ENCODE assay signal across 8 cellular contexts in genomic region chr5:68287631-68287975, GRCh38.
DNase-seq lines count a peak whose midpoint lies in the region; ATAC-seq and TF ChIP-seq lines count a peak whose summit lies in the region.

No MANE protein-coding gene starts in this region.

- H3K36me3 ChIP-seq in heart left ventricle = peaks cover 0 to 46% (median 28%) of the 10 kb centered on the region in 9 donors
- peaks cover 23% of the 10 kb centered on the region for H3K36me3 ChIP-seq in muscle layer of colon (ENCODE audit: insufficient read depth, low read length)
- H3K36me3 ChIP-seq in vagina = peaks cover 0 to 27% of the 10 kb centered on the region in 2 donors

- H3K27me3 ChIP-seq in heart left ventricle (no peaks in the 10 kb centered on the region), muscle layer of colon (ENCODE audit: control insufficient read depth in 1 of 2, insufficient read depth in 2 of 2, low read length in 2 of 2) (no peaks in the 10 kb centered on the region), vagina (no peaks in the 10 kb centered on the region)

- peaks cover 69% of the 10 kb centered on the region for H3K4me1 Mint-ChIP-seq in chondrocyte (ENCODE audit: low read depth)

- TF ChIP-seq POLR2A in heart left ventricle (IDR thresholded peaks at IDR 0.05) (no peak), vagina (IDR thresholded peaks at IDR 0.05) (no peak)

- H3K27me3 Mint-ChIP-seq in chondrocyte (ENCODE audit: low read depth) = no peaks in the 10 kb centered on the region

- no peaks in the 10 kb centered on the region for H3K9me3 Mint-ChIP-seq in chondrocyte (ENCODE audit: low read depth)

- peak overlapping the region; percentile 82 for H3K4me3 Mint-ChIP-seq in chondrocyte (ENCODE audit: unreplicated experiment)

- peaks cover 8 to 83% (median 54%) of the 10 kb centered on the region in 12 donors for H3K4me1 ChIP-seq in heart left ventricle
- peaks cover 92% of the 10 kb centered on the region for H3K4me1 ChIP-seq in muscle layer of colon (ENCODE audit: insufficient read depth, low read length)
- peaks cover 94% of the 10 kb centered on the region for H3K4me1 ChIP-seq in vagina

- TF ChIP-seq CTCF in heart left ventricle (IDR thresholded peaks at IDR 0.05) (no peak), chondrocyte (IDR thresholded peaks at IDR 0.05) (no peak), vagina (IDR thresholded peaks at IDR 0.05) (no peak)

- intact Hi-C loops in heart left ventricle (cut with DNase I) = loop anchor here in 8 of 10 donors (1.0 to 10.0 kb wide), 7 partner anchors 171 to 720 kb away; no protein-coding TSS in a partner anchor
- intact Hi-C loops in Right ventricle myocardium superior (cut with DNase I) = loop anchor here (5.0 kb wide), 2 partner anchors 175 to 675 kb away; no protein-coding TSS in a partner anchor
- intact Hi-C loops in vagina (cut with DNase I) = loop anchor here (5.0 kb wide), 1 partner anchor 675 kb away; no protein-coding TSS in a partner anchor

- no peak for ATAC-seq in heart left ventricle
- ATAC-seq in Right ventricle myocardium superior (ENCODE audit: poor library complexity) = no peak
- ATAC-seq in HG03159 (IDR thresholded peaks at IDR 0.05; ENCODE audit: unreplicated experiment) = no peak

- H3K9me3 ChIP-seq in heart left ventricle (no peaks in the 10 kb centered on the region), muscle layer of colon (ENCODE audit: low read length) (no peaks in the 10 kb centered on the region), vagina (no peaks in the 10 kb centered on the region)

- H3K9ac ChIP-seq in muscle layer of colon (ENCODE audit: low read length) = peak overlapping the region; percentile 83

- peak overlapping the region; percentile 96 for H3K27ac Mint-ChIP-seq in chondrocyte (ENCODE audit: unreplicated experiment)

- 24 to 31% (median 28%) methylated on average over 8 of the region's 8 CpGs for WGBS in heart left ventricle, 4 donors

- H3K4me3 ChIP-seq in heart left ventricle = peak overlapping the region in 10 of 12 donors; percentile 52 to 73 (median 63)
- peak overlapping the region; percentile 51 to 66 for H3K4me3 ChIP-seq in muscle layer of colon (ENCODE audit: low read depth in 1 of 2, low read length in 2 of 2)
- H3K4me3 ChIP-seq in vagina = peak overlapping the region; percentile 45 to 65

- H3K27ac ChIP-seq in heart left ventricle (peak overlapping the region; percentile 81 to 95 (median 92)), muscle layer of colon (ENCODE audit: low read depth, low read length) (peak overlapping the region; percentile 83), vagina (peak overlapping the region; percentile 79)

- no peaks in the 10 kb centered on the region for H3K36me3 Mint-ChIP-seq in chondrocyte (ENCODE audit: low read depth)

- no peak for DNase-seq in heart left ventricle
- no peak for DNase-seq in Right ventricle myocardium superior
- DNase-seq in chondrocyte (ENCODE audit: low spot score) = no peak
- no peak for DNase-seq in vagina (ENCODE audit: extremely low spot score in 2 of 2)
- DNase-seq in GOT3 (lab: John Stamatoyannopoulos, UW) = no peak
- no peak for DNase-seq in COLO829 (ENCODE audit: low spot score)
